In the genomic region with DNA sequence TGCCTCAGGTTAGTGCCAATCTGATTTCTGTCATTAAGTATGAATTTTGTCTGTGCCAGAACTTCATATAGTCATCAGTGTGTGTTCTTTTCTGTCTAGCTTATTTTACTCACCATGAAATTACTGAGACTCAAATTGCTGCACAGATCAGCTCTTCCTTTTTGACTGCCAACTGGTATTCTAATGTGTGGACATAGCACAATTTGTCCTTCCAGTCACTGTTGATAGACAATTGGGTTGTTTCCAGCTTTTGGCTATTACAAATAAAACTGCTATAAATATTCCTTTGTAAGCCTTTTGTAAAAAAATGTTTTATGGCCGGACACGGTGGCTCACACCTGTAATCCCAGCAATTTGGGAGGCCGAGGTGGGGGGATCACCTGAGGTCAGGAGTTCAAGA, we compare ENCODE assay signal across 39 cellular contexts. TPM values are rescaled to one million over a fixed set of nuclear protein-coding genes. Genes with fewer than 3 reads are reported as not detected.
"Had no signal": no experiment of that assay in that cellular context is flagged by ENCODE, and none has a peak within 500 bp of the region (broad histone marks: within the 10 kb centered on the region; RNA-seq: fewer than 3 reads in every experiment).

No MANE protein-coding gene starts in this region.

- H3K4me2 ChIP-seq: KMS-11 had no signal

- H3K27ac ChIP-seq: KMS-11 had no signal

- H3K9ac ChIP-seq: KMS-11 had no signal

- H3K4me3 ChIP-seq: MG63 had no signal

- H3K27me3 ChIP-seq: MG63 had no signal

- DNase-seq: Karpas-422, Kasumi-1, MG63, MM.1S, MV-4-11, NCI-H1048, NCI-H1092, NCI-H1092 treated with DMSO at 0.1 percent for 48 hours, NCI-H1105, NCI-H1105 treated with DMSO at 0.1 percent for 48 hours, NCI-H1417, NCI-H1417 treated with DMSO at 0.1 percent for 48 hours, NCI-H1436, NCI-H1436 treated with DMSO at 0.1 percent for 48 hours, NCI-H146, NCI-H1694, NCI-H1694 treated with DMSO at 0.1 percent for 48 hours, NCI-H187, NCI-H187 treated with DMSO at 0.1 percent for 48 hours, NCI-H1930, NCI-H2029, NCI-H2029 treated with DMSO at 0.1 percent for 48 hours, NCI-H2081, NCI-H2081 treated with DMSO at 0.1 percent for 48 hours, NCI-H2107, NCI-H2171, NCI-H2171 treated with DMSO at 0.1 percent for 48 hours, NCI-H2227 treated with DMSO at 0.1 percent for 48 hours, NCI-H226, NCI-H345, NCI-H446, NCI-H446 treated with DMSO at 0.1 percent for 48 hours, NCI-H510A, NCI-H510A treated with DMSO at 0.1 percent for 48 hours had no signal

RNA-seq across cellular contexts. Expression of gene ALKAL2, which starts 31.8 kb away (rescaled TPM):
- total RNA-seq: LHCN-M2, M059J, MCF 10A, NCI-H460 had no signal
